ENCODE assay signal across 2 cellular contexts in the genomic region with DNA sequence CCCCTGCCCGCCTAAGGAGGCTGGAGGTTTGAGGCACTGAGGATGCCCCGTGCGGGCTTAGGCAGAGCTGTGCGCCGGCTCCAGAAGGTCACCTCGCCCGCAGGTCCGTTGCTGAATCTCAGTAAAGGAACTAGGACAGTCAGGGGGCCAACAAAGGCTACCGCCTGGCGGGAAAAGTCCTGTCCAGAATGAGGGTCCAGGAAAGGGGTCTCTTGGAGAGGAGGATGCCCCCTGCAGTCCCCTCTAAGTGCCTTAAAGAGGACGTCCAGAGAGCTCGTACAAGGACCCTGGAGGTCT.
TF ChIP-seq lines count a peak whose summit lies in the region.

No MANE protein-coding gene starts in this region.

TF ChIP-seq in SK-N-SH, 30 proteins besides CTCF, POLR2A, EP300 and RAD21:
- TF ChIP-seq TCF12 (IDR thresholded peaks at IDR 0.05) (no peak), NRF1 (IDR thresholded peaks at IDR 0.05; ENCODE audit: low read depth, low read length) (no peak), TAF1 (IDR thresholded peaks at IDR 0.05; ENCODE audit: borderline replicate concordance, low read depth, low read length) (no peak), MEF2A (IDR thresholded peaks at IDR 0.05; ENCODE audit: borderline replicate concordance, low read depth) (no peak), GABPA (IDR thresholded peaks at IDR 0.05; ENCODE audit: low read depth) (no peak), YY1 (IDR thresholded peaks at IDR 0.05; ENCODE audit: low read depth) (no peak), FOSL2 (IDR thresholded peaks at IDR 0.05; ENCODE audit: borderline replicate concordance, low read depth) (no peak), FOXM1 (IDR thresholded peaks at IDR 0.05; ENCODE audit: low read depth) (no peak), ELF1 (IDR thresholded peaks at IDR 0.05) (no peak), CHD2 (IDR thresholded peaks at IDR 0.05; ENCODE audit: low read length, partially characterized antibody) (no peak), RCOR1 (IDR thresholded peaks at IDR 0.05; ENCODE audit: low read length) (no peak), RXRA (IDR thresholded peaks at IDR 0.05; ENCODE audit: borderline replicate concordance, low read depth) (no peak)
- TF ChIP-seq, protein P1, sequence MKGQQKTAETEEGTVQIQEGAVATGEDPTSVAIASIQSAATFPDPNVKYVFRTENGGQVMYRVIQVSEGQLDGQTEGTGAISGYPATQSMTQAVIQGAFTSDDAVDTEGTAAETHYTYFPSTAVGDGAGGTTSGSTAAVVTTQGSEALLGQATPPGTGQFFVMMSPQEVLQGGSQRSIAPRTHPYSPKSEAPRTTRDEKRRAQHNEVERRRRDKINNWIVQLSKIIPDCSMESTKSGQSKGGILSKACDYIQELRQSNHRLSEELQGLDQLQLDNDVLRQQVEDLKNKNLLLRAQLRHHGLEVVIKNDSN (IDR thresholded peaks at IDR 0.05; ENCODE audit: borderline replicate concordance, low read depth), result no peak
- TF ChIP-seq, protein P2, sequence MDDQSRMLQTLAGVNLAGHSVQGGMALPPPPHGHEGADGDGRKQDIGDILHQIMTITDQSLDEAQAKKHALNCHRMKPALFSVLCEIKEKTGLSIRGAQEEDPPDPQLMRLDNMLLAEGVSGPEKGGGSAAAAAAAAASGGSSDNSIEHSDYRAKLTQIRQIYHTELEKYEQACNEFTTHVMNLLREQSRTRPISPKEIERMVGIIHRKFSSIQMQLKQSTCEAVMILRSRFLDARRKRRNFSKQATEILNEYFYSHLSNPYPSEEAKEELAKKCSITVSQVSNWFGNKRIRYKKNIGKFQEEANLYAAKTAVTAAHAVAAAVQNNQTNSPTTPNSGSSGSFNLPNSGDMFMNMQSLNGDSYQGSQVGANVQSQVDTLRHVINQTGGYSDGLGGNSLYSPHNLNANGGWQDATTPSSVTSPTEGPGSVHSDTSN (IDR thresholded peaks at IDR 0.05), result no peak

TF ChIP-seq in SK-N-SH treated with all-trans-retinoic acid at 6 μM for 48 hours, 23 proteins besides CTCF, POLR2A, EP300 and RAD21:
- TF ChIP-seq CSDC2 (CRISPR knock-in tag; IDR thresholded peaks at IDR 0.05) (no peak), TOX (CRISPR knock-in tag; IDR thresholded peaks at IDR 0.05; ENCODE audit: borderline replicate concordance) (no peak), ZNF8 (CRISPR knock-in tag; IDR thresholded peaks at IDR 0.05) (no peak), ZFP3 (CRISPR knock-in tag; IDR thresholded peaks at IDR 0.05) (no peak), ESRRG (CRISPR knock-in tag; IDR thresholded peaks at IDR 0.05) (no peak), RARB (CRISPR knock-in tag; IDR thresholded peaks at IDR 0.05) (no peak), TCF4 (CRISPR knock-in tag; IDR thresholded peaks at IDR 0.05; ENCODE audit: borderline replicate concordance) (no peak)
- TF ChIP-seq, protein P3, sequence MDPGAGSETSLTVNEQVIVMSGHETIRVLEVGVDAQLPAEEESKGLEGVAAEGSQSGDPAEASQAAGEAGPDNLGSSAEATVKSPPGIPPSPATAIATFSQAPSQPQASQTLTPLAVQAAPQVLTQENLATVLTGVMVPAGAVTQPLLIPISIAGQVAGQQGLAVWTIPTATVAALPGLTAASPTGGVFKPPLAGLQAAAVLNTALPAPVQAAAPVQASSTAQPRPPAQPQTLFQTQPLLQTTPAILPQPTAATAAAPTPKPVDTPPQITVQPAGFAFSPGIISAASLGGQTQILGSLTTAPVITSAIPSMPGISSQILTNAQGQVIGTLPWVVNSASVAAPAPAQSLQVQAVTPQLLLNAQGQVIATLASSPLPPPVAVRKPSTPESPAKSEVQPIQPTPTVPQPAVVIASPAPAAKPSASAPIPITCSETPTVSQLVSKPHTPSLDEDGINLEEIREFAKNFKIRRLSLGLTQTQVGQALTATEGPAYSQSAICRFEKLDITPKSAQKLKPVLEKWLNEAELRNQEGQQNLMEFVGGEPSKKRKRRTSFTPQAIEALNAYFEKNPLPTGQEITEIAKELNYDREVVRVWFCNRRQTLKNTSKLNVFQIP (CRISPR knock-in tag; IDR thresholded peaks at IDR 0.05; ENCODE audit: borderline replicate concordance, low read depth), result no peak
